ENCODE assay signal across 8 cellular contexts in the genomic region with DNA sequence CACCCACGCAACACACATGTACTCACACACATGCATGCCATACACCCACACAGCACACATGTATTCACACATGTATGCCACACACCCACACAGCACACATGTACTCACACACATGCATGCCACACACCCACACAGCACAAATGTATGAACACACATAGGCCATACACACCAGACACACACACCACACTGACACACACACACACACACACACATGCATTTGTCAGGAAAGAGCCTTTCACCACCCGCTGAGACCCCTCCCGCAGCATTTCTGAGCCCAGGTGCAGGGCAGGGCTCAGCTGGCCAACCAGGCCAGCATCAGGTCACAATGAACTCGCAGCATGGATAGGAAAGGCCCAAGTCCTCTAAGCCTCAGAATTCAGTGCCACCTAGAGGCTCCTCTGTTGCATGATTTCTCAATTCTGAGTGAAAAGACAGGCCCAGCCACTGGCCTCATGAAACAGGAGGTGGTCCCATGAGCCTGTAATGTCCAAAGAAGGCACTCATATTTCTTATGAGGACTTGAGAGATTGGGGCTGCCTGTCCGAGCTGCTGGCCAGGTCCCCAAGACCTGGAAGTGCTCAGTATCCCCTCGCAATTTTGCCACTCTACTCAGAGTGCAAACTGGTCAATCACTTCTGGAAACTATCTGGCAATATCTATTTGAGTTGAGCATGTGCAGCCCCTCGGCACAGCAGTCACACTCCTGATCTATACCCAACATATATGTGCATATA. TPM values are rescaled to one million over a fixed set of nuclear protein-coding genes. Genes with fewer than 3 reads are reported as not detected.
DNase-seq lines count a peak whose midpoint lies in the region; ATAC-seq and TF ChIP-seq lines count a peak whose summit lies in the region.

No MANE protein-coding gene starts in this region.

- peaks cover 4% of the 10 kb centered on the region for H3K36me3 Mint-ChIP-seq in neural crest cell (ENCODE audit: low read depth)

- TF ChIP-seq CTCF in neural crest cell (conservative IDR thresholded peaks at IDR 0.05) = peak; percentile 67

- H3K4me3 Mint-ChIP-seq in neural crest cell = no peak overlapping the region

- H3K27me3 Mint-ChIP-seq in neural crest cell (ENCODE audit: low read depth) = no peaks in the 10 kb centered on the region

- peak overlapping the region; percentile 88 for H3K27ac Mint-ChIP-seq in neural crest cell (ENCODE audit: unreplicated experiment)

- DNase-seq in Right ventricle myocardium inferior (ENCODE audit: missing footprints) = peak; percentile 60
- no peak for DNase-seq in cardiac septum (ENCODE audit: low spot score)
- peak; percentile 84 for DNase-seq in NCI-H146 (lab: John Stamatoyannopoulos, UW)
- peak; percentile 78 for DNase-seq in fibroblast of peridontal ligament (ENCODE audit: extremely low read depth)
- peak; percentile 21 for DNase-seq in neural crest cell (ENCODE audit: low read depth, low spot score)

- ATAC-seq in Right ventricle myocardium inferior (peak; percentile 94), SK-N-SH treated with all-trans-retinoic acid at 6 μM for 48 hours (peak; percentile 99), GM21447 (IDR thresholded peaks at IDR 0.05; ENCODE audit: unreplicated experiment) (no peak), HG03039 (IDR thresholded peaks at IDR 0.05; ENCODE audit: unreplicated experiment) (no peak)

- intact Hi-C loops in Right ventricle myocardium inferior (cut with DNase I) = loop anchor here (2.0 to 10.0 kb wide), 3 partner anchors 61 to 391 kb away; partner anchors contain the start of gene ETS2
- intact Hi-C loops in cardiac septum (cut with DNase I) = loop anchor here (2.0 to 5.0 kb wide), 3 partner anchors 39 to 391 kb away; partner anchors contain the start of gene ETS2

- H3K9me3 Mint-ChIP-seq in neural crest cell = peaks cover 6% of the 10 kb centered on the region

- peaks cover 8% of the 10 kb centered on the region for H3K4me1 Mint-ChIP-seq in neural crest cell

TF ChIP-seq in SK-N-SH treated with all-trans-retinoic acid at 6 μM for 48 hours, 23 proteins besides CTCF, POLR2A, EP300 and RAD21:
- TF ChIP-seq ZNF8 (CRISPR knock-in tag; IDR thresholded peaks at IDR 0.05) (no peak), ISL1 (CRISPR knock-in tag; IDR thresholded peaks at IDR 0.05) (no peak), ZC3H10 (CRISPR knock-in tag; IDR thresholded peaks at IDR 0.05) (no peak), OSR1 (CRISPR knock-in tag; IDR thresholded peaks at IDR 0.05) (no peak), TOX (CRISPR knock-in tag; IDR thresholded peaks at IDR 0.05; ENCODE audit: borderline replicate concordance) (no peak), ZFP3 (CRISPR knock-in tag; IDR thresholded peaks at IDR 0.05) (no peak), ARNTL (CRISPR knock-in tag; IDR thresholded peaks at IDR 0.05; ENCODE audit: borderline replicate concordance, low read depth) (no peak), BACH2 (CRISPR knock-in tag; IDR thresholded peaks at IDR 0.05; ENCODE audit: borderline replicate concordance) (no peak), TCF4 (CRISPR knock-in tag; IDR thresholded peaks at IDR 0.05; ENCODE audit: borderline replicate concordance) (no peak), ZNF565 (CRISPR knock-in tag; conservative IDR thresholded peaks at IDR 0.05; ENCODE audit: low read depth) (no peak), ZFP30 (CRISPR knock-in tag; IDR thresholded peaks at IDR 0.05) (no peak)
- TF ChIP-seq, protein P1, sequence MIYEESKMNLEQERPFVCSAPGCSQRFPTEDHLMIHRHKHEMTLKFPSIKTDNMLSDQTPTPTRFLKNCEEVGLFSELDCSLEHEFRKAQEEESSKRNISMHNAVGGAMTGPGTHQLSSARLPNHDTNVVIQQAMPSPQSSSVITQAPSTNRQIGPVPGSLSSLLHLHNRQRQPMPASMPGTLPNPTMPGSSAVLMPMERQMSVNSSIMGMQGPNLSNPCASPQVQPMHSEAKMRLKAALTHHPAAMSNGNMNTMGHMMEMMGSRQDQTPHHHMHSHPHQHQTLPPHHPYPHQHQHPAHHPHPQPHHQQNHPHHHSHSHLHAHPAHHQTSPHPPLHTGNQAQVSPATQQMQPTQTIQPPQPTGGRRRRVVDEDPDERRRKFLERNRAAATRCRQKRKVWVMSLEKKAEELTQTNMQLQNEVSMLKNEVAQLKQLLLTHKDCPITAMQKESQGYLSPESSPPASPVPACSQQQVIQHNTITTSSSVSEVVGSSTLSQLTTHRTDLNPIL (CRISPR knock-in tag; IDR thresholded peaks at IDR 0.05; ENCODE audit: low read depth) = no peak

RNA-seq across cellular contexts. Expression of gene PSMG1, which starts 57.3 kb away (rescaled TPM):
- 18.8 TPM for total RNA-seq in Right ventricle myocardium inferior
- 27.7 TPM for total RNA-seq in cardiac septum
- 71.2 and 76.4 TPM in 2 replicates for total RNA-seq in neural crest cell

Comparison
In these comparisons a context has a peak if more than half of its experiments do, and no peak if none do; other contexts are left out.
1. ATAC-seq: peak in Right ventricle myocardium inferior (single experiment) and SK-N-SH treated with all-trans-retinoic acid at 6 μM for 48 hours (single experiment); none in GM21447 (single experiment) and HG03039 (single experiment).